Comparison of ENCODE assay signal across 1 cellular context in genomic region chr19:48325265-48325910, GRCh38.
A peak's percentile ranks its signal among the peaks of the same experiment; 100 is the strongest.
TF ChIP-seq lines count a peak whose summit lies in the region.

EMP3 (plus strand) TSS chr19:48325552; CDS start chr19:48326845, 1,293 bp downstream.

TF ChIP-seq in K562, 482 proteins besides CTCF, POLR2A, EP300 and RAD21 (continued from another document and continues in another):
- no peak for TF ChIP-seq MGA (IDR thresholded peaks at IDR 0.05)
- no peak for TF ChIP-seq ZNF655 (CRISPR knock-in tag; IDR thresholded peaks at IDR 0.05)
- TF ChIP-seq NCOA2 (IDR thresholded peaks at IDR 0.05; ENCODE audit: partially characterized antibody in 2 of 2), result no peak
- 0 out of 2 replicates have a peak, but pooled peaks have one; percentile 40 for TF ChIP-seq DNMT1 (IDR thresholded peaks at IDR 0.05)
- TF ChIP-seq ZBTB17 (CRISPR knock-in tag; IDR thresholded peaks at IDR 0.05), result no peak
- TF ChIP-seq HLTF (IDR thresholded peaks at IDR 0.05), result peak; percentile 96
- no peak for TF ChIP-seq ZNF24 (IDR thresholded peaks at IDR 0.05)
- peak; percentile 78 for TF ChIP-seq TAF9B (IDR thresholded peaks at IDR 0.05; ENCODE audit: partially characterized antibody)
- TF ChIP-seq ZNF232 (CRISPR knock-in tag; IDR thresholded peaks at IDR 0.05), result no peak
- TF ChIP-seq RBM15 (IDR thresholded peaks at IDR 0.05; ENCODE audit: insufficient read depth, low read length), result no peak
- TF ChIP-seq ZNF274 (IDR thresholded peaks at IDR 0.05; ENCODE audit: borderline replicate concordance, low read depth, low read length), result no peak
- no peak for TF ChIP-seq ETV1 (tag; conservative IDR thresholded peaks at IDR 0.05; ENCODE audit: low read depth)
- no peak for TF ChIP-seq ZNF133 (CRISPR knock-in tag; IDR thresholded peaks at IDR 0.05)
- TF ChIP-seq ETV6 (IDR thresholded peaks at IDR 0.05; ENCODE audit: borderline replicate concordance in 1 of 2, low read depth in 2 of 2, low read length in 1 of 2), result no peak
- no peak for TF ChIP-seq ETV6 (CRISPR knock-in tag; IDR thresholded peaks at IDR 0.05; ENCODE audit: borderline replicate concordance)
- no peak for TF ChIP-seq HMBOX1 (IDR thresholded peaks at IDR 0.05)
- TF ChIP-seq CHAMP1 (IDR thresholded peaks at IDR 0.05), result no peak
- no peak for TF ChIP-seq ZNF696 (CRISPR knock-in tag; conservative IDR thresholded peaks at IDR 0.05)
- no peak for TF ChIP-seq MCM2 (IDR thresholded peaks at IDR 0.05; ENCODE audit: low read depth)
- TF ChIP-seq ZNF584 (CRISPR knock-in tag; IDR thresholded peaks at IDR 0.05; ENCODE audit: low read depth), result 0 out of 2 replicates have a peak, but pooled peaks have one; percentile 45
- TF ChIP-seq IRF2 (CRISPR knock-in tag; IDR thresholded peaks at IDR 0.05), result no peak
- no peak for TF ChIP-seq CBX8 (IDR thresholded peaks at IDR 0.05; ENCODE audit: borderline replicate concordance, extremely low read depth, low read depth, low read length, poor library complexity, severe bottlenecking)
- TF ChIP-seq MTA1 (IDR thresholded peaks at IDR 0.05; ENCODE audit: borderline replicate concordance), result peak; percentile 88
- no peak for TF ChIP-seq ZNF785 (CRISPR knock-in tag; IDR thresholded peaks at IDR 0.05)
- TF ChIP-seq TEAD2 (tag; IDR thresholded peaks at IDR 0.05), result no peak
- TF ChIP-seq ZNF644 (tag; IDR thresholded peaks at IDR 0.05; ENCODE audit: low read depth), result 0 out of 2 replicates have a peak, but pooled peaks have one; percentile 52
- TF ChIP-seq ZNF507 (tag; conservative IDR thresholded peaks at IDR 0.05), result no peak
- TF ChIP-seq ZNF277 (CRISPR knock-in tag; IDR thresholded peaks at IDR 0.05; ENCODE audit: borderline replicate concordance), result no peak
- TF ChIP-seq ZNF140 (CRISPR knock-in tag; IDR thresholded peaks at IDR 0.05), result no peak
- TF ChIP-seq ZNF445 (CRISPR knock-in tag; IDR thresholded peaks at IDR 0.05; ENCODE audit: low read depth), result no peak
- no peak for TF ChIP-seq PTRF (tag; IDR thresholded peaks at IDR 0.05)
- no peak for TF ChIP-seq ZFP1 (CRISPR knock-in tag; IDR thresholded peaks at IDR 0.05)
- no peak for TF ChIP-seq GATA2 (CRISPR knock-in tag; IDR thresholded peaks at IDR 0.05)
- no peak for TF ChIP-seq ZBTB11 (CRISPR knock-in tag; IDR thresholded peaks at IDR 0.05)
- no peak; the same call in 1 of the 2 replicates for TF ChIP-seq CREB3L1 (IDR thresholded peaks at IDR 0.05; ENCODE audit: borderline replicate concordance, low read depth)
- no peak for TF ChIP-seq ZNF76 (CRISPR knock-in tag; IDR thresholded peaks at IDR 0.05; ENCODE audit: borderline replicate concordance)
- no peak for TF ChIP-seq HNRNPH1 (optimal IDR thresholded peaks at IDR 0.05; ENCODE audit: low read depth, low read length)
- TF ChIP-seq HCFC1 (IDR thresholded peaks at IDR 0.05; ENCODE audit: low read depth, low read length), result 0 out of 2 replicates have a peak, but pooled peaks have one; percentile 26
- TF ChIP-seq SRSF9 (IDR thresholded peaks at IDR 0.05; ENCODE audit: borderline replicate concordance, low read depth, low read length), result no peak
- no peak for TF ChIP-seq PHTF2 (CRISPR knock-in tag; IDR thresholded peaks at IDR 0.05)
